ENCODE assay signal across 8 cellular contexts in the genomic region with DNA sequence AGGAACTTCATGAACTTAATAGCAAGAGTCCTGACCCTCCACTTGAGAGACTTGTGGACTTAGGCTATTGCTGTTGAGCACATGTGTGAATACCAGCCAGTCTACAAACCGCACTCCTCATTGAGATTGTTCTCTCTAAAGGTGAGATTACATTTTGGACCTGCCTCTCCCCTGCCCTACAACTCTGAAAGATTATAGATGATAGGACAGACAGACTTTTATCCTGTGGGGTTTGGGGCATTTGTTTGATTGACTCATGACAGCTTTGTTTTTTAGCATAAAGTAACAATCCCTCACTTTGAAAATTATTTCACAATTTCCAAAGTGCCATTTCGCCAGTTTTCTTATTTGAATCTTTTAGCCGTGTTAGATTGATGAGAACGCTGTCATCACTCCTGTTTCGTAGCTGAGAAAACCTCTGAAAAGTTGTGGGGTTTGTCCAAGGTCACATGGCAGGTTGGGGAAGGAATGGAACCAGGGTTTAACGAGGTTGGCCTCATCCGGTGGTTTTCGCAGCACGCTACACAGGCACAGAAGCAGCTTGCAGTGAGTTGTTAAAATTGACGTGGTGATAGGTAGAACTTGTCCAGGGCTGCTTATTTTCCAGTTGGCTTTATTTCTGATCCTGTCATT. TPM values are rescaled to one million over a fixed set of nuclear protein-coding genes. Genes with fewer than 3 reads are reported as not detected.
DNase-seq lines count a peak whose midpoint lies in the region; ATAC-seq and TF ChIP-seq lines count a peak whose summit lies in the region.

No MANE protein-coding gene starts in this region.

- no peak for TF ChIP-seq EP300 in sigmoid colon (IDR thresholded peaks at IDR 0.05)

- peaks cover 92% of the 10 kb centered on the region for H3K4me1 ChIP-seq in CD4-positive, CD25-positive, alpha-beta regulatory T cell (ENCODE audit: control insufficient read depth, insufficient read depth, low read length, poor library complexity, severe bottlenecking)
- peaks cover 70% of the 10 kb centered on the region for H3K4me1 ChIP-seq in OCI-LY1 (ENCODE audit: insufficient read depth, low read length, severe bottlenecking)
- no peaks in the 10 kb centered on the region for H3K4me1 ChIP-seq in sigmoid colon

- intact Hi-C loops in sigmoid colon (cut with DNase I), result no loop called here

- H2AFZ ChIP-seq in OCI-LY1 (ENCODE audit: low read length), result no peak overlapping the region

- no peaks in the 10 kb centered on the region for H3K79me2 ChIP-seq in OCI-LY1 (ENCODE audit: insufficient read depth, low read length)

- H3K27ac Mint-ChIP-seq in CD4-positive, CD25-positive, alpha-beta regulatory T cell, result peak overlapping the region; percentile 97 to 99 (median 98)

- H3K27me3 ChIP-seq in CD4-positive, CD25-positive, alpha-beta regulatory T cell (ENCODE audit: control insufficient read depth, insufficient read depth, low read length), result no peaks in the 10 kb centered on the region
- H3K27me3 ChIP-seq in OCI-LY1 (ENCODE audit: insufficient read depth, low read length) (no peaks in the 10 kb centered on the region), sigmoid colon (no peaks in the 10 kb centered on the region)

- H3K4me3 ChIP-seq in CD4-positive, CD25-positive, alpha-beta regulatory T cell (ENCODE audit: low read depth, low read length), result peak overlapping the region; percentile 100
- H3K4me3 ChIP-seq in OCI-LY1 (ENCODE audit: low read depth, low read length, poor library complexity, severe bottlenecking) (peak overlapping the region; percentile 55), sigmoid colon (no peak overlapping the region)

- no peaks in the 10 kb centered on the region for H3K27me3 Mint-ChIP-seq in CD4-positive, CD25-positive, alpha-beta regulatory T cell

- no peaks in the 10 kb centered on the region for H3K9me2 ChIP-seq in OCI-LY1 (ENCODE audit: low read depth, low read length)

- 44 to 78% methylated on average over 10 of the region's 10 CpGs for WGBS in sigmoid colon, 2 donors

- peaks cover 6 to 77% (median 46%) of the 10 kb centered on the region in 4 donors for H3K4me1 Mint-ChIP-seq in CD4-positive, CD25-positive, alpha-beta regulatory T cell

- H3F3A ChIP-seq in OCI-LY1 (ENCODE audit: insufficient read depth, low read length), result no peaks in the 10 kb centered on the region

- H3K4me3 Mint-ChIP-seq in CD4-positive, CD25-positive, alpha-beta regulatory T cell, result peak overlapping the region; percentile 90 to 99 (median 94)

- peak overlapping the region; percentile 69 for H3K9ac ChIP-seq in OCI-LY1 (ENCODE audit: low read length)

- peak overlapping the region; percentile 77 for H3K4me2 ChIP-seq in OCI-LY1 (ENCODE audit: low read length)

- peak; percentile 63 to 93 (median 81) for DNase-seq in CD4-positive, CD25-positive, alpha-beta regulatory T cell
- peak; percentile 75 for DNase-seq in activated naive CD4-positive, alpha-beta T cell treated with anti-CD3 and anti-CD28 coated beads, Interleukin-2, amount 50 U/mL, for 16 hours
- no peak for DNase-seq in sigmoid colon
- no peak for DNase-seq in NCI-H1105 (lab: John Stamatoyannopoulos, UW)
- no peak for DNase-seq in cerebellum (ENCODE audit: low spot score)

- ATAC-seq in CD4-positive, CD25-positive, alpha-beta regulatory T cell (ENCODE audit: low read depth in 2 of 2), result peak; percentile 28 to 35
- ATAC-seq in GM21723 (IDR thresholded peaks at IDR 0.05; ENCODE audit: unreplicated experiment) (peak; percentile 40), GM19328 (IDR thresholded peaks at IDR 0.05; ENCODE audit: unreplicated experiment) (no peak)

- no peaks in the 10 kb centered on the region for H3K9me3 ChIP-seq in CD4-positive, CD25-positive, alpha-beta regulatory T cell (ENCODE audit: control insufficient read depth in 2 of 2, low read length in 2 of 2)
- no peaks in the 10 kb centered on the region for H3K9me3 ChIP-seq in OCI-LY1 (ENCODE audit: low read length)
- H3K9me3 ChIP-seq in sigmoid colon, result no peaks in the 10 kb centered on the region

- TF ChIP-seq CTCF in OCI-LY1 (IDR thresholded peaks at IDR 0.05; ENCODE audit: low read length) (no peak), sigmoid colon (IDR thresholded peaks at IDR 0.05) (no peak)

- H3K9me3 Mint-ChIP-seq in CD4-positive, CD25-positive, alpha-beta regulatory T cell, result no peaks in the 10 kb centered on the region

- no peaks in the 10 kb centered on the region for H4K20me1 ChIP-seq in OCI-LY1 (ENCODE audit: insufficient read depth, low read length)

- H3K27ac ChIP-seq in CD4-positive, CD25-positive, alpha-beta regulatory T cell (ENCODE audit: insufficient read depth, low read length, poor library complexity, severe bottlenecking), result peak overlapping the region; percentile 95
- H3K27ac ChIP-seq in OCI-LY1 (ENCODE audit: low read depth, low read length, poor library complexity, severe bottlenecking) (peak overlapping the region; percentile 95), sigmoid colon (peak overlapping the region in 3 of 4 donors; percentile 5 to 38 (median 26))

- no peak for TF ChIP-seq POLR2A in sigmoid colon (IDR thresholded peaks at IDR 0.05)

- peaks cover 46% of the 10 kb centered on the region for H3K36me3 Mint-ChIP-seq in CD4-positive, CD25-positive, alpha-beta regulatory T cell

- peaks cover 14% of the 10 kb centered on the region for H3K36me3 ChIP-seq in CD4-positive, CD25-positive, alpha-beta regulatory T cell (ENCODE audit: control insufficient read depth, insufficient read depth, low read length)
- H3K36me3 ChIP-seq in OCI-LY1 (ENCODE audit: insufficient read depth, low read length), result no peaks in the 10 kb centered on the region
- no peaks in the 10 kb centered on the region for H3K36me3 ChIP-seq in sigmoid colon

RNA-seq across cellular contexts. Expression of a gene that starts 0.8 kb away (rescaled TPM):
- 1,219 TPM for total RNA-seq in CD4-positive, CD25-positive, alpha-beta regulatory T cell
- 100 to 1,000 TPM; 118 to 141 (median 136) TPM for polyA plus RNA-seq in CD4-positive, CD25-positive, alpha-beta regulatory T cell
- total RNA-seq in sigmoid colon (10 to 100 TPM; 26.4 to 56.2 (median 38.5) TPM), cerebellum (120 TPM)
- polyA plus RNA-seq in sigmoid colon, result 100 to 1,000 TPM in 1 of 3 donors, 1 to 10 TPM in 2; 6.5 to 100 (median 8.4) TPM

Comparison
In these comparisons a context has a peak if more than half of its experiments do, and no peak if none do; other contexts are left out.
1. DNase-seq: peak in CD4-positive, CD25-positive, alpha-beta regulatory T cell (3 of 3) and activated naive CD4-positive, alpha-beta T cell treated with anti-CD3 and anti-CD28 coated beads, Interleukin-2, amount 50 U/mL, for 16 hours (single experiment); none in sigmoid colon (single experiment), NCI-H1105 (single experiment) and cerebellum (single experiment).
2. H3K27ac ChIP-seq: peak in every context shown above with its lines; median percentile 95 in CD4-positive, CD25-positive, alpha-beta regulatory T cell; 95 in OCI-LY1; 26 in sigmoid colon.
3. H3K4me3 ChIP-seq: peak in CD4-positive, CD25-positive, alpha-beta regulatory T cell (single experiment) and OCI-LY1 (single experiment); none in sigmoid colon (0 of 4).
4. RNA of a gene that starts 0.8 kb away (total RNA-seq): 1,219 TPM in CD4-positive, CD25-positive, alpha-beta regulatory T cell (single experiment); 120 TPM in cerebellum (single experiment) and 26.4 to 56.2 TPM in sigmoid colon; every median in the first group is over 10 times any median in the second.